ENCODE assay signal across 21 cellular contexts in genomic region chr11:12503886-12504285, GRCh38.
DNase-seq lines count a peak whose midpoint lies in the region; ATAC-seq, FAIRE-seq and TF ChIP-seq lines count a peak whose summit lies in the region.
"Had no signal": no experiment of that assay in that cellular context is flagged by ENCODE, and none has a peak within 500 bp of the region (broad histone marks: within the 10 kb centered on the region; RNA-seq: fewer than 3 reads in every experiment).

No MANE protein-coding gene starts in this region.

- H3K9ac ChIP-seq in K562 (ENCODE audit: insufficient read depth in 1 of 2, low read depth in 2 of 2, low read length in 2 of 2) = no peak overlapping the region
- H3K9ac ChIP-seq: BLaER1, SK-N-SH had no signal

- DNase-seq in NCI-H2171 treated with DMSO at 0.1 percent for 48 hours (lab: John Stamatoyannopoulos, UW) (peak; percentile 24), NCI-H2171 (lab: John Stamatoyannopoulos, UW) (no peak), K562 (ENCODE audit: extremely low read depth in 1 of 4, low spot score in 3 of 4) (no peak), sigmoid colon (no peak), NOMO-1 treated with DMSO at 0.1 percent for 48 hours (lab: John Stamatoyannopoulos, UW; ENCODE audit: unreplicated experiment) (no peak), H4 (ENCODE audit: low spot score) (no peak)
- DNase-seq: CD4-positive, CD25-positive, alpha-beta regulatory T cell; NCI-H1092; NCI-H1417 treated with DMSO at 0.1 percent for 48 hours; NCI-H1694 treated with DMSO at 0.1 percent for 48 hours; NCI-H2081; NCI-H446 treated with DMSO at 0.1 percent for 48 hours; NCI-H526; OCI-M1; SK-N-SH had no signal

- peaks cover 0 to 2% of the 10 kb centered on the region in 2 experiments; a peak in 1 of 5 replicates for H3K4me1 ChIP-seq in K562 (replicated peaks in 1 of 2; ENCODE audit: control insufficient read depth in 2 of 2, insufficient read depth in 2 of 2, low read length in 2 of 2)
- H3K4me1 ChIP-seq in sigmoid colon = peaks cover 0 to 66% (median 53%) of the 10 kb centered on the region in 4 donors
- H3K4me1 ChIP-seq: BLaER1 had no signal

- CTCF ChIA-PET in K562 (lab: Yijun Ruan, JAX; ENCODE audit: low intra/inter-chr PET ratio) = no interaction called here

- no peak overlapping the region for H3K4me2 ChIP-seq in K562 (ENCODE audit: insufficient read depth, low read length)
- H3K4me2 ChIP-seq: BLaER1, SK-N-SH had no signal

- peaks cover 2% of the 10 kb centered on the region for H3K9me3 Mint-ChIP-seq in stimulated activated memory B cell treated with anti-CD40 and anti-IgM and Interleukin-4, amounts not matched to agents 10 μg/mL and 1 μg/mL and 100 μg/mL, for 72 hours
- H3K9me3 Mint-ChIP-seq: CD4-positive, CD25-positive, alpha-beta regulatory T cell; IgD-negative memory B cell had no signal

- TF ChIP-seq POLR2A in K562 (conservative IDR thresholded peaks at IDR 0.05) = no peak
- TF ChIP-seq POLR2A in sigmoid colon (IDR thresholded peaks at IDR 0.05) = no peak

- TF ChIP-seq RAD21 in K562 (CRISPR knock-in tag; conservative IDR thresholded peaks at IDR 0.05 in 1 of 2, IDR thresholded peaks at IDR 0.05 in 1 of 2) = no peak

- peaks cover 3 to 7% of the 10 kb centered on the region in 2 experiments; a peak in 3 of 5 replicates for H3K27me3 ChIP-seq in K562 (ENCODE audit: control insufficient read depth in 2 of 2, insufficient read depth in 2 of 2, low read length in 2 of 2)
- no peaks in the 10 kb centered on the region for H3K27me3 ChIP-seq in sigmoid colon
- H3K27me3 ChIP-seq: BLaER1 had no signal

- H3K4me3 Mint-ChIP-seq in stimulated activated memory B cell treated with anti-CD40 and anti-IgM and Interleukin-4, amounts not matched to agents 10 μg/mL and 1 μg/mL and 100 μg/mL, for 72 hours = no peak overlapping the region
- H3K4me3 Mint-ChIP-seq: CD4-positive, CD25-positive, alpha-beta regulatory T cell; IgD-negative memory B cell had no signal

- TF ChIP-seq CTCF in K562 (IDR thresholded peaks at IDR 0.05 in 2 of 3, conservative IDR thresholded peaks at IDR 0.05 in 1 of 3; ENCODE audit: insufficient read depth in 2 of 3, low read depth in 1 of 3, low read length in 3 of 3) = no peak
- TF ChIP-seq CTCF in sigmoid colon (IDR thresholded peaks at IDR 0.05) = no peak

- no peaks in the 10 kb centered on the region for H3K79me2 ChIP-seq in K562 (ENCODE audit: control insufficient read depth, insufficient read depth, low read length)

- peaks cover 9% of the 10 kb centered on the region for H3K27me3 Mint-ChIP-seq in stimulated activated memory B cell treated with anti-CD40 and anti-IgM and Interleukin-4, amounts not matched to agents 10 μg/mL and 1 μg/mL and 100 μg/mL, for 72 hours
- H3K27me3 Mint-ChIP-seq: CD4-positive, CD25-positive, alpha-beta regulatory T cell; IgD-negative memory B cell had no signal

- no peak overlapping the region for H3K4me3 ChIP-seq in K562
- H3K4me3 ChIP-seq in sigmoid colon = no peak overlapping the region
- H3K4me3 ChIP-seq: BLaER1 had no signal

- intact Hi-C loops in K562 (cut with micrococcal nuclease) = no loop called here
- intact Hi-C loops in sigmoid colon (cut with DNase I) = no loop called here

- H3K36me3 ChIP-seq in K562 (ENCODE audit: control insufficient read depth, insufficient read depth, low read length) = no peaks in the 10 kb centered on the region
- peaks cover 0 to 71% (median 21%) of the 10 kb centered on the region in 4 donors for H3K36me3 ChIP-seq in sigmoid colon
- H3K36me3 ChIP-seq: BLaER1 had no signal

- in situ Hi-C loops in K562 (cut with MboI) = no loop called here

- no peak for TF ChIP-seq EP300 in K562 (IDR thresholded peaks at IDR 0.05; ENCODE audit: low read length)
- TF ChIP-seq EP300 in sigmoid colon (IDR thresholded peaks at IDR 0.05) = no peak

- H3K9me1 ChIP-seq in K562 (ENCODE audit: control insufficient read depth, insufficient read depth, low read length) = no peaks in the 10 kb centered on the region

- no peaks in the 10 kb centered on the region for H3K4me1 Mint-ChIP-seq in stimulated activated memory B cell treated with anti-CD40 and anti-IgM and Interleukin-4, amounts not matched to agents 10 μg/mL and 1 μg/mL and 100 μg/mL, for 72 hours
- H3K4me1 Mint-ChIP-seq: CD4-positive, CD25-positive, alpha-beta regulatory T cell had no signal

- H4K20me1 ChIP-seq in K562 (replicated peaks; ENCODE audit: control insufficient read depth, insufficient read depth, low read length) = no peaks in the 10 kb centered on the region
- H4K20me1 ChIP-seq: BLaER1 had no signal

- H3K27ac ChIP-seq in K562 (ENCODE audit: extremely low read depth, low read depth, low read length) (no peak overlapping the region), sigmoid colon (peak overlapping the region in 3 of 4 donors; percentile 62 to 69 (median 67))
- H3K27ac ChIP-seq: BLaER1, HL-60 had no signal

- no peak overlapping the region for H2AFZ ChIP-seq in K562 (ENCODE audit: low read depth, low read length)

- H3K9me3 ChIP-seq in K562 (replicated peaks; ENCODE audit: control insufficient read depth, insufficient read depth, low read depth, low read length) = no peaks in the 10 kb centered on the region
- no peaks in the 10 kb centered on the region for H3K9me3 ChIP-seq in sigmoid colon
- H3K9me3 ChIP-seq: BLaER1, SK-N-SH had no signal

- BruUV-seq in K562 (replicated peaks; lab: Mats Ljungman, UMichigan) = no TSS peak

- peak; percentile 68 for ATAC-seq in K562
- ATAC-seq in stimulated activated memory B cell treated with anti-CD40 and anti-IgM and Interleukin-4, amounts not matched to agents 10 μg/mL and 1 μg/mL and 100 μg/mL, for 72 hours = no peak

- H3K27ac Mint-ChIP-seq in stimulated activated memory B cell treated with anti-CD40 and anti-IgM and Interleukin-4, amounts not matched to agents 10 μg/mL and 1 μg/mL and 100 μg/mL, for 72 hours = no peak overlapping the region
- H3K27ac Mint-ChIP-seq: CD4-positive, CD25-positive, alpha-beta regulatory T cell; IgD-negative memory B cell had no signal

- POLR2A ChIA-PET in K562 (lab: Yijun Ruan, JAX) = interaction anchor here (0.6 to 1.0 kb wide), 3 partner anchors 10 to 685 kb away, joined by 3 read pairs; no protein-coding TSS in a partner anchor

- 10% methylated on average over 3 of the region's 3 CpGs for WGBS in K562 (ENCODE audit: insufficient coverage, low coverage, missing lambda C conversion rate)
- WGBS in sigmoid colon, 2 donors = 62 to 73% methylated on average over 3 of the region's 3 CpGs

- no peaks in the 10 kb centered on the region for H3K36me3 Mint-ChIP-seq in stimulated activated memory B cell treated with anti-CD40 and anti-IgM and Interleukin-4, amounts not matched to agents 10 μg/mL and 1 μg/mL and 100 μg/mL, for 72 hours
- H3K36me3 Mint-ChIP-seq: CD4-positive, CD25-positive, alpha-beta regulatory T cell; IgD-negative memory B cell had no signal

- no peak for FAIRE-seq in K562 (lab: Jason Lieb, UNC)
- FAIRE-seq: H54, RCC 7860 had no signal

TF ChIP-seq in K562, 482 proteins besides CTCF, POLR2A, EP300 and RAD21:
- TF ChIP-seq, protein P1, sequence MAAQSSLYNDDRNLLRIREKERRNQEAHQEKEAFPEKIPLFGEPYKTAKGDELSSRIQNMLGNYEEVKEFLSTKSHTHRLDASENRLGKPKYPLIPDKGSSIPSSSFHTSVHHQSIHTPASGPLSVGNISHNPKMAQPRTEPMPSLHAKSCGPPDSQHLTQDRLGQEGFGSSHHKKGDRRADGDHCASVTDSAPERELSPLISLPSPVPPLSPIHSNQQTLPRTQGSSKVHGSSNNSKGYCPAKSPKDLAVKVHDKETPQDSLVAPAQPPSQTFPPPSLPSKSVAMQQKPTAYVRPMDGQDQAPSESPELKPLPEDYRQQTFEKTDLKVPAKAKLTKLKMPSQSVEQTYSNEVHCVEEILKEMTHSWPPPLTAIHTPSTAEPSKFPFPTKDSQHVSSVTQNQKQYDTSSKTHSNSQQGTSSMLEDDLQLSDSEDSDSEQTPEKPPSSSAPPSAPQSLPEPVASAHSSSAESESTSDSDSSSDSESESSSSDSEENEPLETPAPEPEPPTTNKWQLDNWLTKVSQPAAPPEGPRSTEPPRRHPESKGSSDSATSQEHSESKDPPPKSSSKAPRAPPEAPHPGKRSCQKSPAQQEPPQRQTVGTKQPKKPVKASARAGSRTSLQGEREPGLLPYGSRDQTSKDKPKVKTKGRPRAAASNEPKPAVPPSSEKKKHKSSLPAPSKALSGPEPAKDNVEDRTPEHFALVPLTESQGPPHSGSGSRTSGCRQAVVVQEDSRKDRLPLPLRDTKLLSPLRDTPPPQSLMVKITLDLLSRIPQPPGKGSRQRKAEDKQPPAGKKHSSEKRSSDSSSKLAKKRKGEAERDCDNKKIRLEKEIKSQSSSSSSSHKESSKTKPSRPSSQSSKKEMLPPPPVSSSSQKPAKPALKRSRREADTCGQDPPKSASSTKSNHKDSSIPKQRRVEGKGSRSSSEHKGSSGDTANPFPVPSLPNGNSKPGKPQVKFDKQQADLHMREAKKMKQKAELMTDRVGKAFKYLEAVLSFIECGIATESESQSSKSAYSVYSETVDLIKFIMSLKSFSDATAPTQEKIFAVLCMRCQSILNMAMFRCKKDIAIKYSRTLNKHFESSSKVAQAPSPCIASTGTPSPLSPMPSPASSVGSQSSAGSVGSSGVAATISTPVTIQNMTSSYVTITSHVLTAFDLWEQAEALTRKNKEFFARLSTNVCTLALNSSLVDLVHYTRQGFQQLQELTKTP (IDR thresholded peaks at IDR 0.05; ENCODE audit: low read depth in 1 of 2, partially characterized antibody in 2 of 2) = no peak
- 0 out of 2 replicates have a peak, but pooled peaks have one; percentile 19 for TF ChIP-seq EGR1 (conservative IDR thresholded peaks at IDR 0.05)
